Comparison of ENCODE assay signal across 1 cellular context in the genomic region with DNA sequence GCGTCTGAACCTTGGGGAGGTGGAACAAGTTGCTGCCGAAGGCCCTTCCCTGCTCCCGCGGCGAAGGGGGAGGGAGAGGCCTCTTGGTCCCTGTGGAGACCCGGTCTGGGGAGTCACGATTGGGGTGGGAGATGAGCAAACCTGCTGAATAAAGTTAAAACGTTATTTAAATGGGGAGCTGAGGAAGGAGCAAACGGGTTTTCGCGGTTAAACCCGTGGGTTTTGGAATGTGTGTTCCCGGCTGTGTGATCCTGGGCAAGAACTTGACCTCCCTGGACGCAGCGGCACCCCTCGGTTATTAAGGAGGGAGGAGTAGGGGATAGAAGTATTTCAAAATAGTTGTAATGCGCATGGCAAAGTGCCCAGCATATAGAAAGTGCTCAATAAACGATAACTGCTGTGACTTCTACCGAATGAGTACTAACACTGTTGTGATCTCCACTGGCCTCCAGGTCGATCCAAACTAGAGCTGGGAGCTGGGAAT.
TF ChIP-seq lines count a peak whose summit lies in the region.

No MANE protein-coding gene starts in this region.

TF ChIP-seq in HepG2, 621 proteins besides CTCF, POLR2A, EP300 and RAD21:
- TF ChIP-seq MXD4 (CRISPR knock-in tag; IDR thresholded peaks at IDR 0.05): no peak
- TF ChIP-seq ZNF598 (CRISPR knock-in tag; IDR thresholded peaks at IDR 0.05; ENCODE audit: borderline replicate concordance): no peak
- 0 out of 2 replicates have a peak, but pooled peaks have one; percentile 54 for TF ChIP-seq REL (CRISPR knock-in tag; conservative IDR thresholded peaks at IDR 0.05)
- no peak for TF ChIP-seq HOXA7 (CRISPR knock-in tag; IDR thresholded peaks at IDR 0.05)
